7 cellular contexts compared by ENCODE assay signal in genomic region chr5:1167728-1168709, GRCh38. TPM values are rescaled to one million over a fixed set of nuclear protein-coding genes. Genes with fewer than 3 reads are reported as not detected.
DNase-seq lines count a peak whose midpoint lies in the region; ATAC-seq and TF ChIP-seq lines count a peak whose summit lies in the region.

No MANE protein-coding gene starts in this region.

- H3K4me3 ChIP-seq in choroid plexus epithelial cell (ENCODE audit: low read depth, low read length): no peak overlapping the region

- peak; percentile 86 for TF ChIP-seq CTCF in choroid plexus epithelial cell (conservative IDR thresholded peaks at IDR 0.05; ENCODE audit: low read depth, low read length)

- DNase-seq in NCI-H2227 (lab: John Stamatoyannopoulos, UW; ENCODE audit: unreplicated experiment) (peak; percentile 83), choroid plexus epithelial cell (ENCODE audit: low read depth) (peak; percentile 80), left lobe of liver (ENCODE audit: low spot score) (peak; percentile 80)
- peak; percentile 47 for DNase-seq in activated CD4-positive, alpha-beta T cell treated with anti-CD3 and anti-CD28 coated beads for 1 hour
- peak; percentile 50 for DNase-seq in stimulated activated CD4-positive, alpha-beta T cell treated with anti-CD3 and anti-CD28 coated beads, Interleukin-2, amount 100 ng/mL, for 4 hours (ENCODE audit: low read depth)

- peak; percentile 53 for ATAC-seq in GM18499 (IDR thresholded peaks at IDR 0.05; ENCODE audit: insufficient read depth, unreplicated experiment)
- ATAC-seq in HG03066 (IDR thresholded peaks at IDR 0.05; ENCODE audit: low read depth, unreplicated experiment): peak; percentile 73
- peak; percentile 94 for ATAC-seq in left lobe of liver

RNA-seq across cellular contexts. Expression of gene SLC6A19, which starts 33.4 kb away (rescaled TPM):
- 0.73 TPM for total RNA-seq in left lobe of liver

RNA-seq across cellular contexts. Expression of gene SLC12A7, which starts 56.2 kb away (rescaled TPM):
- total RNA-seq in left lobe of liver: 56.5 TPM

RNA-seq across cellular contexts. Expression of gene SLC6A18, which starts 57.2 kb away (rescaled TPM):
- total RNA-seq in left lobe of liver: not detected
